ENCODE assay signal across 8 cellular contexts in the genomic region with DNA sequence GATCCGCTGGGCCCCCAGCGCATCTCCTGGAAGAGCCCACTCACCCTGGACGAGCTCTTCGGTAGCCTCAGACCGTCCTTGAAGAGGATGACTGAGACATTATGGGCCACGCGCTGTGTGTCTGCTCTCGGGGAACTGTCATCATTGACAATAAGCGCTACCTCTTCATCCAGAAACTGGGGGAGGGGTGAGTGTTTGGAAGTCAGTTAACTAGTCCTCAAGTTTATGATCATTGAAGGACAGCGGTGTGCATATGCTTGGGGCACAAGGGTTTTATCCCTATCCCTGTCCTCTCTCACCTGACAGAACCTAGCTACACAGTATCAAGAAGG. TPM values are rescaled to one million over a fixed set of nuclear protein-coding genes. Genes with fewer than 3 reads are reported as not detected.
DNase-seq lines count a peak whose midpoint lies in the region; ATAC-seq, FAIRE-seq and TF ChIP-seq lines count a peak whose summit lies in the region.

No MANE protein-coding gene starts in this region.

- peak overlapping the region; percentile 84 for H3K4me3 ChIP-seq in DOHH2 (ENCODE audit: low read length)
- H3K4me3 ChIP-seq in PC-9: peak overlapping the region; percentile 85

- H3K9me2 ChIP-seq in DOHH2 (replicated peaks; ENCODE audit: control insufficient read depth, low read length) (no peaks in the 10 kb centered on the region), PC-9 (ENCODE audit: insufficient read depth) (no peaks in the 10 kb centered on the region)

- H3F3A ChIP-seq in DOHH2 (ENCODE audit: control insufficient read depth, insufficient read depth) (peaks cover 22% of the 10 kb centered on the region), PC-9 (ENCODE audit: insufficient read depth, low read depth) (peaks cover 35% of the 10 kb centered on the region)

- peak overlapping the region; percentile 96 for H3K27ac Mint-ChIP-seq in osteocyte (ENCODE audit: unreplicated experiment)

- peaks cover 48% of the 10 kb centered on the region for H3K79me2 ChIP-seq in DOHH2 (ENCODE audit: control insufficient read depth, low read length)
- peaks cover 28% of the 10 kb centered on the region for H3K79me2 ChIP-seq in PC-9 (ENCODE audit: low read depth)

- no peak for FAIRE-seq in D721Med (lab: Jason Lieb, UNC)

- H3K9me3 Mint-ChIP-seq in osteocyte (ENCODE audit: unreplicated experiment): no peaks in the 10 kb centered on the region

- ATAC-seq in GM21786 (IDR thresholded peaks at IDR 0.05; ENCODE audit: unreplicated experiment): no peak

- H3K36me3 Mint-ChIP-seq in osteocyte (ENCODE audit: unreplicated experiment): no peaks in the 10 kb centered on the region

- H3K27ac ChIP-seq in DOHH2 (ENCODE audit: low read depth, low read length): peak overlapping the region; percentile 47
- H3K27ac ChIP-seq in PC-9: peak overlapping the region; percentile 41; the same call in 1 of the 2 replicates
- peak overlapping the region; percentile 99 for H3K27ac ChIP-seq in epithelial cell of prostate

- H3K36me3 ChIP-seq in DOHH2 (ENCODE audit: control insufficient read depth, low read length): peaks cover 47% of the 10 kb centered on the region
- 0 out of 2 replicates have a peak, but pooled peaks cover 3% of the 10 kb centered on the region for H3K36me3 ChIP-seq in PC-9 (ENCODE audit: low read depth)

- intact Hi-C loops in PC-9 (cut with micrococcal nuclease; ENCODE audit: unreplicated experiment): no loop called here

- no peaks in the 10 kb centered on the region for H3K27me3 ChIP-seq in DOHH2 (ENCODE audit: control insufficient read depth, low read length)
- no peaks in the 10 kb centered on the region for H3K27me3 ChIP-seq in PC-9 (ENCODE audit: insufficient read depth, low read depth)

- TF ChIP-seq CTCF in DOHH2 (IDR thresholded peaks at IDR 0.05; ENCODE audit: low read depth, low read length, poor library complexity, severe bottlenecking) (no peak), PC-9 (conservative IDR thresholded peaks at IDR 0.05) (no peak), osteocyte (IDR thresholded peaks at IDR 0.05) (no peak), D721Med (IDR thresholded peaks at IDR 0.05; ENCODE audit: insufficient read depth, missing control alignments) (no peak)

- DNase-seq in PC-9: no peak
- DNase-seq in epithelial cell of prostate (ENCODE audit: low read depth, low spot score): no peak
- no peak for DNase-seq in osteocyte (ENCODE audit: extremely low spot score, unreplicated experiment)
- no peak for DNase-seq in D721Med (ENCODE audit: insufficient read length, low spot score)
- no peak for DNase-seq in hippocampal formation (lab: John Stamatoyannopoulos, UW)
- no peak for DNase-seq in DMS114 treated with DMSO at 0.1 percent for 48 hours (lab: John Stamatoyannopoulos, UW; ENCODE audit: unreplicated experiment)

- no peaks in the 10 kb centered on the region for H3K27me3 Mint-ChIP-seq in osteocyte (ENCODE audit: unreplicated experiment)

- H3K4me1 Mint-ChIP-seq in osteocyte (ENCODE audit: unreplicated experiment): peaks cover 38% of the 10 kb centered on the region

- BruUV-seq in PC-9 (replicated peaks; lab: Mats Ljungman, UMichigan): TSS peak; percentile 69

- POLR2A ChIA-PET in PC-9 (lab: Charles Lee; ENCODE audit: unreplicated experiment): interaction anchor here (0.5 to 0.7 kb wide), 2 partner anchors 32 to 40 kb away, joined by 4 read pairs; no protein-coding TSS in a partner anchor

- H3K9me3 ChIP-seq in DOHH2 (ENCODE audit: control insufficient read depth, insufficient read depth, low read length): no peaks in the 10 kb centered on the region
- no peaks in the 10 kb centered on the region for H3K9me3 ChIP-seq in PC-9 (ENCODE audit: insufficient read depth, low read depth)

- CTCF ChIA-PET in PC-9 (lab: Charles Lee): no interaction called here

- peak overlapping the region; percentile 97 for H3K4me2 ChIP-seq in DOHH2 (ENCODE audit: low read length)
- H3K4me2 ChIP-seq in PC-9: peak overlapping the region; percentile 87

- peak overlapping the region; percentile 95 for H2AFZ ChIP-seq in PC-9

- peaks cover 59% of the 10 kb centered on the region for H3K4me1 ChIP-seq in DOHH2 (ENCODE audit: control insufficient read depth, low read length)
- peaks cover 51% of the 10 kb centered on the region for H3K4me1 ChIP-seq in PC-9 (replicated peaks; ENCODE audit: insufficient read depth)

- H4K20me1 ChIP-seq in DOHH2 (ENCODE audit: control insufficient read depth, insufficient read depth, low read depth, low read length) (no peaks in the 10 kb centered on the region), PC-9 (ENCODE audit: insufficient read depth) (no peaks in the 10 kb centered on the region)

- peak overlapping the region; percentile 85 for H3K4me3 Mint-ChIP-seq in osteocyte (ENCODE audit: unreplicated experiment)

RNA-seq across cellular contexts. Expression of gene STK16, which starts 0.6 kb away (rescaled TPM):
- 39.6 and 47.2 TPM in 2 replicates for total RNA-seq in PC-9 (2021)
- 28.3 and 29.4 TPM in 2 replicates for total RNA-seq in osteocyte

RNA-seq across cellular contexts. Expression of gene GLB1L, which starts 0.6 kb away (rescaled TPM):
- total RNA-seq in PC-9 (2021) (7.9 and 10.8 TPM in 2 replicates), osteocyte (8.8 and 9.6 TPM in 2 replicates)

RNA-seq across cellular contexts. Expression of gene TUBA4B, which starts 7.2 kb away (rescaled TPM):
- not detected in 2 replicates for total RNA-seq in PC-9 (2021)
- not detected in 2 replicates for total RNA-seq in osteocyte

RNA-seq across cellular contexts. Expression of gene TUBA4A, which starts 7.9 kb away (rescaled TPM):
- total RNA-seq in PC-9 (2021): 118 and 157 TPM in 2 replicates
- 6.9 and 7.9 TPM in 2 replicates for total RNA-seq in osteocyte

RNA-seq across cellular contexts. Expression of gene ANKZF1, which starts 16.3 kb away (rescaled TPM):
- total RNA-seq in PC-9 (2021) (62.2 and 65.1 TPM in 2 replicates), osteocyte (44.8 and 55.6 TPM in 2 replicates)

Comparison
In these comparisons a context has a peak if more than half of its experiments do, and no peak if none do; other contexts are left out.
1. H3K27ac ChIP-seq: peak in every context shown above with its lines; median percentile 99 in epithelial cell of prostate; 47 in DOHH2; 41 in PC-9.